In the genomic region with DNA sequence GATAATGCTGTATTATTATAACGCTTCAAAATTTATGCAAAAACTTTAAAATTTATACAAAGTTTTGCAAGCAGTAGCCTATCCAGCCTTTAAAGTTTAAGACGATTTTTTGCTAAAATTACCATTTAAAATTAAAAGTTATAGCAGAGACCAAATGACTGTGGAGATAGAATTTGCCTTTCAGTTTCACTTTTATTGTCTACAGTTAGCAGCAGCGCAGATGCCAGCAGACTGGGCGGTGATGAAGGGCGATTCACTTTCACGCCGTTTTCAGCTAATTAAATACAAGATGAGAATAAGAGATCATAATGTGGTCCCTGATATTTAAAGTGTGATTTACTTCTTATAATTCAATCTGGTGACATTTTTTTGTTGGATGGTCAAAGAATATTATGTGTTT, we compare ENCODE assay signal across 8 cellular contexts.
A peak's percentile ranks its signal among the peaks of the same experiment; 100 is the strongest.
DNase-seq lines count a peak whose midpoint lies in the region; ATAC-seq, FAIRE-seq and TF ChIP-seq lines count a peak whose summit lies in the region.

No MANE protein-coding gene starts in this region.

- no peak overlapping the region for H2BK120ac ChIP-seq in H9 (ENCODE audit: low read depth, low read length, poor library complexity, severe bottlenecking)

- no peaks in the 10 kb centered on the region for H3K4me1 ChIP-seq in smooth muscle cell (ENCODE audit: low read depth)
- H3K4me1 ChIP-seq in H9 (ENCODE audit: insufficient read depth, low read length), result no peaks in the 10 kb centered on the region
- no peaks in the 10 kb centered on the region for H3K4me1 ChIP-seq in pancreas

- no peak for ATAC-seq in stimulated activated naive CD8-positive, alpha-beta T cell treated with anti-CD3 and anti-CD28 coated beads, Interleukin-15, Interleukin-2, amounts not matched to agents 100 U/mL and 50 U/mL, for 24 hours
- ATAC-seq in HG03196 (IDR thresholded peaks at IDR 0.05; ENCODE audit: unreplicated experiment) (peak; percentile 89), pancreas (no peak)
- no peak for ATAC-seq in activated T-helper 17 cell treated with anti-CD3 and anti-CD28 coated beads, Interleukin-2, amount 50 U/mL, for 72 hours (replicated peaks)

- H3K27ac Mint-ChIP-seq in stimulated activated naive CD8-positive, alpha-beta T cell treated with anti-CD3 and anti-CD28 coated beads, Interleukin-15, Interleukin-2, amounts not matched to agents 100 ng/mL and 50 ng/mL, for 24 hours, result no peak overlapping the region
- H3K27ac Mint-ChIP-seq in activated T-helper 17 cell treated with anti-CD3 and anti-CD28 coated beads, Interleukin-2, amount 50 U/mL, for 72 hours, result no peak overlapping the region
- no peak overlapping the region for H3K27ac Mint-ChIP-seq in H9

- H3K14ac ChIP-seq in H9 (ENCODE audit: insufficient read depth, low read length), result no peak overlapping the region

- no peak for TF ChIP-seq CTCF in smooth muscle cell (IDR thresholded peaks at IDR 0.05; ENCODE audit: borderline replicate concordance, insufficient read depth, poor library complexity, severe bottlenecking)
- no peak for TF ChIP-seq CTCF in H9 (conservative IDR thresholded peaks at IDR 0.05)
- no peak for TF ChIP-seq CTCF in pancreas (IDR thresholded peaks at IDR 0.05)

- H2AFZ ChIP-seq in smooth muscle cell (ENCODE audit: low read depth), result peak overlapping the region; percentile 34
- no peak overlapping the region for H2AFZ ChIP-seq in H9 (ENCODE audit: low read length)

- H3K36me3 Mint-ChIP-seq in stimulated activated naive CD8-positive, alpha-beta T cell treated with anti-CD3 and anti-CD28 coated beads, Interleukin-15, Interleukin-2, amounts not matched to agents 100 ng/mL and 50 ng/mL, for 24 hours (ENCODE audit: low read depth), result no peaks in the 10 kb centered on the region
- no peaks in the 10 kb centered on the region for H3K36me3 Mint-ChIP-seq in activated T-helper 17 cell treated with anti-CD3 and anti-CD28 coated beads, Interleukin-2, amount 50 U/mL, for 72 hours (ENCODE audit: low read depth)
- H3K36me3 Mint-ChIP-seq in H9 (ENCODE audit: insufficient read depth in 1 of 3, low read depth in 3 of 3), result no peaks in the 10 kb centered on the region

- H3K36me3 ChIP-seq in smooth muscle cell (ENCODE audit: low read depth) (no peaks in the 10 kb centered on the region), pancreas (no peaks in the 10 kb centered on the region)

- no peak overlapping the region for H2BK12ac ChIP-seq in H9 (ENCODE audit: insufficient read length, low read depth, low read length)

- no peaks in the 10 kb centered on the region for H3K27me3 Mint-ChIP-seq in stimulated activated naive CD8-positive, alpha-beta T cell treated with anti-CD3 and anti-CD28 coated beads, Interleukin-15, Interleukin-2, amounts not matched to agents 100 ng/mL and 50 ng/mL, for 24 hours
- no peaks in the 10 kb centered on the region for H3K27me3 Mint-ChIP-seq in activated T-helper 17 cell treated with anti-CD3 and anti-CD28 coated beads, Interleukin-2, amount 50 U/mL, for 72 hours
- H3K27me3 Mint-ChIP-seq in H9 (ENCODE audit: low read depth), result no peaks in the 10 kb centered on the region

- DNase-seq in stimulated activated naive CD8-positive, alpha-beta T cell treated with anti-CD3 and anti-CD28 coated beads, Interleukin-15, Interleukin-2, amounts not matched to agents 100 U/mL and 50 U/mL, for 24 hours, result no peak
- no peak for DNase-seq in smooth muscle cell (lab: John Stamatoyannopoulos, UW; ENCODE audit: unreplicated experiment)
- no peak for DNase-seq in H9
- no peak for DNase-seq in pancreas
- DNase-seq in kidney glomerular epithelial cell (lab: John Stamatoyannopoulos, UW), result no peak

- H3K4me3 ChIP-seq in smooth muscle cell, result no peak overlapping the region
- no peak overlapping the region for H3K4me3 ChIP-seq in pancreas

- H3K27me3 ChIP-seq in smooth muscle cell (ENCODE audit: low read depth), result no peaks in the 10 kb centered on the region
- H3K27me3 ChIP-seq in H9 (ENCODE audit: insufficient read depth, low read length), result no peaks in the 10 kb centered on the region
- H3K27me3 ChIP-seq in pancreas, result no peaks in the 10 kb centered on the region

- H4K91ac ChIP-seq in H9 (ENCODE audit: insufficient read length, low read depth, low read length), result no peak overlapping the region

- no peak overlapping the region for H4K8ac ChIP-seq in H9 (replicated peaks; ENCODE audit: insufficient read length, low read depth, low read length)

- H3K4me1 Mint-ChIP-seq in stimulated activated naive CD8-positive, alpha-beta T cell treated with anti-CD3 and anti-CD28 coated beads, Interleukin-15, Interleukin-2, amounts not matched to agents 100 ng/mL and 50 ng/mL, for 24 hours (ENCODE audit: low read depth), result no peaks in the 10 kb centered on the region
- H3K4me1 Mint-ChIP-seq in activated T-helper 17 cell treated with anti-CD3 and anti-CD28 coated beads, Interleukin-2, amount 50 U/mL, for 72 hours, result no peaks in the 10 kb centered on the region
- no peaks in the 10 kb centered on the region for H3K4me1 Mint-ChIP-seq in H9

- H2AK5ac ChIP-seq in H9 (ENCODE audit: insufficient read length, low read length), result no peak overlapping the region

- intact Hi-C loops in pancreas (cut with DNase I), result no loop called here

- H3K9ac ChIP-seq in smooth muscle cell (ENCODE audit: low read depth), result no peak overlapping the region
- H3K9ac ChIP-seq in H9 (ENCODE audit: extremely low read depth, insufficient read length, low read length), result no peak overlapping the region

- H2BK5ac ChIP-seq in H9 (ENCODE audit: insufficient read length, low read length), result no peak overlapping the region

- no peaks in the 10 kb centered on the region for H3K79me1 ChIP-seq in H9 (ENCODE audit: insufficient read depth, low read depth, low read length, poor library complexity, severe bottlenecking)

- H3K9me3 ChIP-seq in smooth muscle cell (replicated peaks; ENCODE audit: low read depth) (no peaks in the 10 kb centered on the region), H9 (ENCODE audit: control insufficient read depth, low read depth, low read length) (no peaks in the 10 kb centered on the region), pancreas (no peaks in the 10 kb centered on the region)

- H3K4me2 ChIP-seq in smooth muscle cell (no peak overlapping the region), H9 (ENCODE audit: insufficient read depth, insufficient read length, low read length) (no peak overlapping the region)

- H3K9me3 Mint-ChIP-seq in stimulated activated naive CD8-positive, alpha-beta T cell treated with anti-CD3 and anti-CD28 coated beads, Interleukin-15, Interleukin-2, amounts not matched to agents 100 ng/mL and 50 ng/mL, for 24 hours, result no peaks in the 10 kb centered on the region
- H3K9me3 Mint-ChIP-seq in activated T-helper 17 cell treated with anti-CD3 and anti-CD28 coated beads, Interleukin-2, amount 50 U/mL, for 72 hours, result peaks cover 10% of the 10 kb centered on the region
- H3K9me3 Mint-ChIP-seq in H9, result no peaks in the 10 kb centered on the region; a peak in 1 of 5 replicates

- no peak overlapping the region for H3T11ph ChIP-seq in H9 (ENCODE audit: low read length)

- no peaks in the 10 kb centered on the region for H4K20me1 ChIP-seq in smooth muscle cell (ENCODE audit: low read depth)
- no peaks in the 10 kb centered on the region for H4K20me1 ChIP-seq in H9 (ENCODE audit: control insufficient read depth, insufficient read depth, insufficient read length)

- H3K56ac ChIP-seq in H9 (ENCODE audit: insufficient read length, low read depth, low read length), result no peak overlapping the region

- H4K5ac ChIP-seq in H9 (ENCODE audit: insufficient read length, low read depth, low read length), result no peak overlapping the region

- no peak overlapping the region for H3K18ac ChIP-seq in H9 (ENCODE audit: insufficient read length, low read depth, low read length)

- H3K4me3 Mint-ChIP-seq in stimulated activated naive CD8-positive, alpha-beta T cell treated with anti-CD3 and anti-CD28 coated beads, Interleukin-15, Interleukin-2, amounts not matched to agents 100 ng/mL and 50 ng/mL, for 24 hours, result peak overlapping the region; percentile 66
- H3K4me3 Mint-ChIP-seq in activated T-helper 17 cell treated with anti-CD3 and anti-CD28 coated beads, Interleukin-2, amount 50 U/mL, for 72 hours, result peak overlapping the region; percentile 32
- H3K4me3 Mint-ChIP-seq in H9, result no peak overlapping the region

- no peak overlapping the region for H3K4ac ChIP-seq in H9 (ENCODE audit: low read depth, low read length)

- H2BK15ac ChIP-seq in H9 (ENCODE audit: low read depth, low read length), result no peak overlapping the region

- no peaks in the 10 kb centered on the region for H3K23me2 ChIP-seq in H9 (ENCODE audit: insufficient read length, low read depth, low read length, poor library complexity, severe bottlenecking)

- H3K27ac ChIP-seq in smooth muscle cell (ENCODE audit: low read depth) (no peak overlapping the region), H9 (ENCODE audit: insufficient read length, low read depth, low read length) (no peak overlapping the region), pancreas (no peak overlapping the region)

- H3K23ac ChIP-seq in H9 (ENCODE audit: insufficient read length, low read depth, low read length), result no peak overlapping the region

- no peak overlapping the region for H2BK20ac ChIP-seq in H9 (ENCODE audit: low read depth, low read length, poor library complexity, severe bottlenecking)

- no peaks in the 10 kb centered on the region for H3F3A ChIP-seq in smooth muscle cell (ENCODE audit: low read depth)

- H3K79me2 ChIP-seq in smooth muscle cell (ENCODE audit: low read depth) (no peaks in the 10 kb centered on the region), H9 (ENCODE audit: insufficient read depth, low read length) (no peaks in the 10 kb centered on the region)

- no peak for FAIRE-seq in pancreas (lab: Jason Lieb, UNC)

- WGBS in smooth muscle cell (ENCODE audit: low lambda C conversion rate), result 87% methylated on average over 7 of the region's 7 CpGs
- WGBS in H9 (ENCODE audit: extremely low coverage, insufficient read length, low lambda C conversion rate), result no CpG with 5 or more reads among the region's 7 CpGs
- 75 to 83% methylated on average over 7 of the region's 7 CpGs for WGBS in pancreas, 2 donors

Comparison
In these comparisons a context has a peak if more than half of its experiments do, and no peak if none do; other contexts are left out.
1. H3K4me3 Mint-ChIP-seq: peak in stimulated activated naive CD8-positive, alpha-beta T cell treated with anti-CD3 and anti-CD28 coated beads, Interleukin-15, Interleukin-2, amounts not matched to agents 100 ng/mL and 50 ng/mL, for 24 hours (single experiment) and activated T-helper 17 cell treated with anti-CD3 and anti-CD28 coated beads, Interleukin-2, amount 50 U/mL, for 72 hours (single experiment); none in H9 (0 of 2).